Comparison of ENCODE assay signal across 8 cellular contexts in the genomic region with DNA sequence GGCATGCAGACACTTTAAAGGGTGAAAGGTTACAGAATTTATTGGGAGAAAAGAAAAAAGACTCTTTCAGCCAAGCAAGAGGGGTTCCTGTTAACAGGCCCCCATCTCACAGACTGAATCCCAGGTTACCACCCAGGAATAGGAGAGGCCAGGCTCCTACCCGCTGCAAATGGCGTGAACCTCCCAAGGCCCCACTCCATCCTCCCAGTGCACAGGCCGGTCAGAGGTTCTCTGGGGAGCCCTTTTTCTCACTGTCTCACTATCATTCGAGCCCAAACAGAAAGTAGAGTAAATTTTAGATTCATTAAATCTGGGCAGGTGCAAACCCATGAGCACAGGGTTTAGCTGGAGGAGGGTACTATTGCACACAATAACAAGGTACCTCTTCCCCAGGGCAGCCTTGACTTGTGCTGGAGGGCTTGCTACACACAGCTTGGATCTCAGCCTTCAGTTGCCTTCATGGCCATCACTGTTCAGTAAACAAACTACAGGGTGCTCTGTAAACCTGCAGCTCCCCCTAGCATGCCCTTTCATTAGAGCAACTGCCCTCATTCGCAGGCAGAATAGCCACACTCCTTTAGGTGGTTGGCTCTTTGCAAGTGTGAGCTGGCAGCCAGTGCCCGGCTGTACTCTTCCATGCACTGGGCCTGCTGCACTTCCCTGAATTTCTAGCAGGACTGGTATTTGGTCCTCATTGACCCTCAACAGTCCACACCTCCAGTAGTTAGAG. TPM values are rescaled to one million over a fixed set of nuclear protein-coding genes. Genes with fewer than 3 reads are reported as not detected.
DNase-seq lines count a peak whose midpoint lies in the region; ATAC-seq, FAIRE-seq and TF ChIP-seq lines count a peak whose summit lies in the region.

No MANE protein-coding gene starts in this region.

- CTCF ChIA-PET in activated CD8-positive, alpha-beta T cell treated with anti-CD3 and anti-CD28 coated beads for 36 hours (lab: Charles Lee): interaction anchor here (0.7 to 2.8 kb wide), 7 partner anchors 9 to 236 kb away, joined by 3 to 18 read pairs (median 3); no protein-coding TSS in a partner anchor
- CTCF ChIA-PET in activated CD8-positive, alpha-beta T cell treated with anti-CD3 and anti-CD28 coated beads, Interleukin-2, amount 10 ng/mL, durations not matched to agents 7 days and 5 days (lab: Charles Lee): interaction anchor here (0.6 to 2.1 kb wide), 12 partner anchors 8 to 235 kb away, joined by 3 to 13 read pairs (median 4); no protein-coding TSS in a partner anchor

- 66 to 82% (median 71%) methylated on average over 6 of the region's 6 CpGs for WGBS in spleen, 5 donors

- ATAC-seq in activated CD8-positive, alpha-beta T cell treated with anti-CD3 and anti-CD28 coated beads for 36 hours: no peak
- ATAC-seq in activated CD8-positive, alpha-beta T cell treated with anti-CD3 and anti-CD28 coated beads, Interleukin-2, amount 10 ng/mL, durations not matched to agents 7 days and 5 days: no peak
- ATAC-seq in left cardiac atrium: peak; percentile 75 to 88

- H3K36me3 ChIP-seq in MM.1S (replicated peaks; ENCODE audit: insufficient read depth, low read length) (no peaks in the 10 kb centered on the region), spleen (no peaks in the 10 kb centered on the region)

- H3K27me3 ChIP-seq in MM.1S (replicated peaks; ENCODE audit: insufficient read depth, low read length): no peaks in the 10 kb centered on the region
- no peaks in the 10 kb centered on the region for H3K27me3 ChIP-seq in spleen (replicated peaks in 1 of 7)

- H3K4me1 ChIP-seq in MM.1S (ENCODE audit: low read length): peaks cover 15% of the 10 kb centered on the region
- peaks cover 5 to 23% (median 12%) of the 10 kb centered on the region in 6 donors for H3K4me1 ChIP-seq in spleen

- FAIRE-seq in H54 (lab: Jason Lieb, UNC): peak; percentile 79

- H3K36me3 Mint-ChIP-seq in activated CD8-positive, alpha-beta T cell treated with anti-CD3 and anti-CD28 coated beads for 36 hours (ENCODE audit: low read depth): no peaks in the 10 kb centered on the region
- no peaks in the 10 kb centered on the region for H3K36me3 Mint-ChIP-seq in activated CD8-positive, alpha-beta T cell treated with anti-CD3 and anti-CD28 coated beads, Interleukin-2, amount 10 ng/mL, durations not matched to agents 7 days and 5 days (ENCODE audit: low read depth)

- no peaks in the 10 kb centered on the region for H3K9me3 Mint-ChIP-seq in activated CD8-positive, alpha-beta T cell treated with anti-CD3 and anti-CD28 coated beads for 36 hours
- H3K9me3 Mint-ChIP-seq in activated CD8-positive, alpha-beta T cell treated with anti-CD3 and anti-CD28 coated beads, Interleukin-2, amount 10 ng/mL, durations not matched to agents 7 days and 5 days (ENCODE audit: insufficient read depth): no peaks in the 10 kb centered on the region

- H3K27ac Mint-ChIP-seq in activated CD8-positive, alpha-beta T cell treated with anti-CD3 and anti-CD28 coated beads for 36 hours: no peak overlapping the region
- no peak overlapping the region for H3K27ac Mint-ChIP-seq in activated CD8-positive, alpha-beta T cell treated with anti-CD3 and anti-CD28 coated beads, Interleukin-2, amount 10 ng/mL, durations not matched to agents 7 days and 5 days

- no peaks in the 10 kb centered on the region for H3K79me2 ChIP-seq in MM.1S (ENCODE audit: low read length)

- TF ChIP-seq CTCF in activated CD8-positive, alpha-beta T cell treated with anti-CD3 and anti-CD28 coated beads for 36 hours (IDR thresholded peaks at IDR 0.05): no peak
- TF ChIP-seq CTCF in MM.1S (IDR thresholded peaks at IDR 0.05; ENCODE audit: low read length) (peak; percentile 72), spleen (IDR thresholded peaks at IDR 0.05 in 8 of 11, conservative IDR thresholded peaks at IDR 0.05 in 3 of 11) (peak in 8 of 11 experiments; percentile 11 to 48 (median 44))

- peak; percentile 22 for DNase-seq in activated CD8-positive, alpha-beta T cell treated with anti-CD3 and anti-CD28 coated beads for 36 hours
- DNase-seq in activated CD8-positive, alpha-beta T cell treated with anti-CD3 and anti-CD28 coated beads, Interleukin-2, amount 10 ng/mL, durations not matched to agents 7 days and 5 days: no peak
- DNase-seq in H54 (ENCODE audit: insufficient read length, low spot score) (peak; percentile 36), MM.1S (peak; percentile 66), T1000 (lab: John Stamatoyannopoulos, UW) (peak; percentile 18), left cardiac atrium (peak; percentile 30), spleen (no peak)
- DNase-seq in stimulated activated naive CD4-positive, alpha-beta T cell (lab: John Stamatoyannopoulos, UW): no peak

- POLR2A ChIA-PET in activated CD8-positive, alpha-beta T cell treated with anti-CD3 and anti-CD28 coated beads for 36 hours (lab: Charles Lee): no interaction called here
- POLR2A ChIA-PET in activated CD8-positive, alpha-beta T cell treated with anti-CD3 and anti-CD28 coated beads, Interleukin-2, amount 10 ng/mL, durations not matched to agents 7 days and 5 days (lab: Charles Lee): no interaction called here

- H3K4me3 ChIP-seq in MM.1S (ENCODE audit: low read length) (no peak overlapping the region), spleen (no peak overlapping the region)

- H2AFZ ChIP-seq in MM.1S (ENCODE audit: low read length): peak overlapping the region; percentile 78

- H3K9me3 ChIP-seq in MM.1S (replicated peaks; ENCODE audit: insufficient read depth, low read length): no peaks in the 10 kb centered on the region
- no peaks in the 10 kb centered on the region for H3K9me3 ChIP-seq in spleen

- H4K20me1 ChIP-seq in MM.1S (ENCODE audit: insufficient read depth, low read length): no peaks in the 10 kb centered on the region

- no peak overlapping the region for H3K27ac ChIP-seq in MM.1S (ENCODE audit: low read length)
- H3K27ac ChIP-seq in spleen: peak overlapping the region in 1 of 8 donors; percentile 25

- intact Hi-C loops in activated CD8-positive, alpha-beta T cell treated with anti-CD3 and anti-CD28 coated beads for 36 hours (cut with micrococcal nuclease): no loop called here
- intact Hi-C loops in left cardiac atrium (cut with DNase I) (no loop called here), spleen (cut with DNase I; ENCODE audit: low total_unique reads) (no loop called here)

- no peak overlapping the region for H3K4me3 Mint-ChIP-seq in activated CD8-positive, alpha-beta T cell treated with anti-CD3 and anti-CD28 coated beads for 36 hours
- no peak overlapping the region for H3K4me3 Mint-ChIP-seq in activated CD8-positive, alpha-beta T cell treated with anti-CD3 and anti-CD28 coated beads, Interleukin-2, amount 10 ng/mL, durations not matched to agents 7 days and 5 days

- H3K9ac ChIP-seq in MM.1S (ENCODE audit: low read length): no peak overlapping the region

- no peaks in the 10 kb centered on the region for H3K27me3 Mint-ChIP-seq in activated CD8-positive, alpha-beta T cell treated with anti-CD3 and anti-CD28 coated beads for 36 hours
- peaks cover 2% of the 10 kb centered on the region for H3K27me3 Mint-ChIP-seq in activated CD8-positive, alpha-beta T cell treated with anti-CD3 and anti-CD28 coated beads, Interleukin-2, amount 10 ng/mL, durations not matched to agents 7 days and 5 days (ENCODE audit: low read depth)

- peaks cover 11% of the 10 kb centered on the region for H3K4me1 Mint-ChIP-seq in activated CD8-positive, alpha-beta T cell treated with anti-CD3 and anti-CD28 coated beads for 36 hours (ENCODE audit: low read depth)
- H3K4me1 Mint-ChIP-seq in activated CD8-positive, alpha-beta T cell treated with anti-CD3 and anti-CD28 coated beads, Interleukin-2, amount 10 ng/mL, durations not matched to agents 7 days and 5 days (ENCODE audit: low read depth): peaks cover 9% of the 10 kb centered on the region

- peak overlapping the region; percentile 35; the same call in 1 of the 2 replicates for H3K4me2 ChIP-seq in MM.1S (ENCODE audit: low read depth, low read length)

- peaks cover 7% of the 10 kb centered on the region for H3F3A ChIP-seq in MM.1S (ENCODE audit: insufficient read depth, low read length)

- no peaks in the 10 kb centered on the region for H3K9me2 ChIP-seq in MM.1S (replicated peaks; ENCODE audit: insufficient read depth, low read length)

- TF ChIP-seq POLR2A in H54 (IDR thresholded peaks at IDR 0.05; ENCODE audit: low read depth, low read length) (no peak), spleen (IDR thresholded peaks at IDR 0.05) (no peak)

RNA-seq across cellular contexts. Expression of a gene that starts 7.3 kb away (rescaled TPM):
- 1 to 10 TPM; 4.8 to 6.0 TPM for total RNA-seq in activated CD8-positive, alpha-beta T cell treated with anti-CD3 and anti-CD28 coated beads for 36 hours
- total RNA-seq in activated CD8-positive, alpha-beta T cell treated with anti-CD3 and anti-CD28 coated beads, Interleukin-2, amount 10 ng/mL, durations not matched to agents 7 days and 5 days: 1 to 10 TPM; 4.5 to 4.7 TPM
- total RNA-seq in left cardiac atrium (10 to 100 TPM in 1 of 2 donors, 1 to 10 TPM in 1; 7.3 to 21.5 TPM), spleen (100 to 1,000 TPM in 5 of 7 donors, 10 to 100 TPM in 2; 79.9 to 202 (median 136) TPM)
- 10 to 100 TPM; 49.1 to 67.7 (median 53.0) TPM for polyA plus RNA-seq in spleen

RNA-seq across cellular contexts. Expression of a gene that starts 38.0 kb away (rescaled TPM):
- total RNA-seq in activated CD8-positive, alpha-beta T cell treated with anti-CD3 and anti-CD28 coated beads for 36 hours: not detected
- not detected for total RNA-seq in activated CD8-positive, alpha-beta T cell treated with anti-CD3 and anti-CD28 coated beads, Interleukin-2, amount 10 ng/mL, durations not matched to agents 7 days and 5 days
- 10 to 100 TPM; 16.8 to 19.1 TPM for total RNA-seq in left cardiac atrium
- 10 to 100 TPM; 12.1 to 26.7 (median 20.8) TPM for total RNA-seq in spleen
- polyA plus RNA-seq in spleen: 10 to 100 TPM in 2 of 3 donors, 1 to 10 TPM in 1; 7.8 to 17.5 (median 11.9) TPM

Comparison
In these comparisons a context has a peak if more than half of its experiments do, and no peak if none do; other contexts are left out.
1. DNase-seq: peak in activated CD8-positive, alpha-beta T cell treated with anti-CD3 and anti-CD28 coated beads for 36 hours (single experiment), H54 (single experiment), MM.1S (single experiment), T1000 (single experiment) and left cardiac atrium (single experiment); none in activated CD8-positive, alpha-beta T cell treated with anti-CD3 and anti-CD28 coated beads, Interleukin-2, amount 10 ng/mL, durations not matched to agents 7 days and 5 days (single experiment), spleen (single experiment) and stimulated activated naive CD4-positive, alpha-beta T cell (0 of 6).
2. ATAC-seq: peak in left cardiac atrium (2 of 2); none in activated CD8-positive, alpha-beta T cell treated with anti-CD3 and anti-CD28 coated beads for 36 hours (single experiment) and activated CD8-positive, alpha-beta T cell treated with anti-CD3 and anti-CD28 coated beads, Interleukin-2, amount 10 ng/mL, durations not matched to agents 7 days and 5 days (single experiment).
3. RNA of a gene that starts 38.0 kb away (total RNA-seq): 12.1 to 26.7 TPM in spleen and 16.8 to 19.1 TPM in left cardiac atrium; not detected in activated CD8-positive, alpha-beta T cell treated with anti-CD3 and anti-CD28 coated beads for 36 hours and not detected in activated CD8-positive, alpha-beta T cell treated with anti-CD3 and anti-CD28 coated beads, Interleukin-2, amount 10 ng/mL, durations not matched to agents 7 days and 5 days; every median in the first group is over 10 times any median in the second.